In the genomic region with DNA sequence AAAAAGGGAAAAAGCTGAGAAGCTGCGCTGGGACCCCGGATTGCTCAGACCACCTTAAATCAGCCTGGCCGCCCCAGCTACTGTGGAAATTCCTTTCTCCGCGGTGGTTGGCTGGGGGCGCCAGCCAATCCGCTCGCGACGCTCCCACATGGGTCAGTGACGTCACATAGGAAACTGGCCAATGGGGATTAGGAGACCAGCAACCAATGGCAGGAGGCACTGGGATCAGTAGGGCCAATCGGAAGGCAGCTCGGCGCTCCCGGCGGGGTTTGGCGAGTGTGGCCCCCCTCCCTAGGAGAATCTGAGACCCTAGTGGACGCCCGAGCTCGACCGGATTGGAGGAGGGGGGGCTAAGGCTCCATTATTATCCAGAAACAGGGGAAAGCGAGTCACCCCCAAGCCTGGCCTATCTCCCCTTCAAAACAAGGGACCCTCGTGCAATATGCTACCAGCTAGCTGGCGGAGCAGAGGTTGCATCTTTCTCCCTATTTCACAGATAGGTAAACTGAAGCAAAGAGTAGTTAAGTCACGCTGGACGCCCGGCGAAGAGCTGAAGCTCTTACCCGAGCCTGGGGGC, we compare ENCODE assay signal across 8 cellular contexts. TPM values are rescaled to one million over a fixed set of nuclear protein-coding genes. Genes with fewer than 3 reads are reported as not detected.
A peak's percentile ranks its signal among the peaks of the same experiment; 100 is the strongest.
DNase-seq lines count a peak whose midpoint lies in the region; ATAC-seq and TF ChIP-seq lines count a peak whose summit lies in the region.

No MANE protein-coding gene starts in this region.

- H4K8ac ChIP-seq in mesendoderm (ENCODE audit: low read depth, low read length): no peak overlapping the region

- H3K23ac ChIP-seq in mesendoderm (ENCODE audit: low read length): no peak overlapping the region

- WGBS in endodermal cell (ENCODE audit: insufficient coverage in 1 of 2, insufficient read length in 1 of 2), 2 experiments: 0 to 1% methylated on average over 8 to 29 of the region's 29 CpGs
- no CpG with 5 or more reads among the region's 29 CpGs for WGBS in mesendoderm (ENCODE audit: extremely low coverage, insufficient coverage, low lambda C conversion rate)

- no peak for TF ChIP-seq CTCF in endodermal cell (conservative IDR thresholded peaks at IDR 0.05)

- H2BK120ac ChIP-seq in mesendoderm (ENCODE audit: low read depth, low read length): peak overlapping the region; percentile 13

- no peaks in the 10 kb centered on the region for H3K36me3 ChIP-seq in HUES48 (ENCODE audit: control insufficient read depth, insufficient read depth, low read length)
- H3K36me3 ChIP-seq in NT2/D1 (ENCODE audit: insufficient read depth, insufficient read length, low read length): no peaks in the 10 kb centered on the region
- no peaks in the 10 kb centered on the region for H3K36me3 ChIP-seq in endodermal cell (ENCODE audit: control insufficient read depth, insufficient read depth, low read length)
- H3K36me3 ChIP-seq in mesendoderm (ENCODE audit: control insufficient read depth, insufficient read depth, low read length): no peaks in the 10 kb centered on the region

- H3K27me3 ChIP-seq in HUES48 (ENCODE audit: control insufficient read depth, insufficient read depth, low read length) (peaks cover 15% of the 10 kb centered on the region), NT2/D1 (ENCODE audit: insufficient read depth, insufficient read length) (peaks cover 80% of the 10 kb centered on the region), endodermal cell (ENCODE audit: control insufficient read depth, insufficient read depth, low read length, poor library complexity, severe bottlenecking) (peaks cover 4% of the 10 kb centered on the region), mesendoderm (ENCODE audit: insufficient read depth, low read length, poor library complexity) (no peaks in the 10 kb centered on the region)

- H3K4me3 Mint-ChIP-seq in endodermal cell: peak overlapping the region; percentile 66

- ATAC-seq in GM21390 (IDR thresholded peaks at IDR 0.05; ENCODE audit: unreplicated experiment): peak; percentile 65

- H3K27ac ChIP-seq in HUES48 (ENCODE audit: low read depth, low read length) (peak overlapping the region; percentile 83), endodermal cell (ENCODE audit: low read depth, low read length) (no peak overlapping the region), mesendoderm (ENCODE audit: low read depth, low read length) (peak overlapping the region; percentile 60)

- H3K4ac ChIP-seq in mesendoderm (ENCODE audit: low read depth, low read length): peak overlapping the region; percentile 97

- peak overlapping the region; percentile 76 for H3K4me3 ChIP-seq in HUES48 (ENCODE audit: low read depth, low read length)
- peak overlapping the region; percentile 67 for H3K4me3 ChIP-seq in NT2/D1 (ENCODE audit: insufficient read length, low read depth)
- H3K4me3 ChIP-seq in endodermal cell (ENCODE audit: low read length): peak overlapping the region; percentile 85
- H3K4me3 ChIP-seq in mesendoderm (ENCODE audit: low read length): peak overlapping the region; percentile 62

- H2BK15ac ChIP-seq in mesendoderm (replicated peaks; ENCODE audit: low read depth): no peak overlapping the region

- DNase-seq in COR-L47 (lab: John Stamatoyannopoulos, UW): peak; percentile 99
- DNase-seq in NT2/D1 (ENCODE audit: low read depth, low spot score): peak; percentile 99
- DNase-seq in activated CD8-positive, alpha-beta memory T cell treated with anti-CD3 and anti-CD28 coated beads, Interleukin-2, amount 50 U/mL, for 24 hours (ENCODE audit: extremely low read depth): peak; percentile 90
- peak; percentile 99 for DNase-seq in endodermal cell
- peak; percentile 100 for DNase-seq in mesendoderm
- peak; percentile 85 for DNase-seq in stimulated activated CD8-positive, alpha-beta memory T cell treated with anti-CD3 and anti-CD28 coated beads, Interleukin-12 subunit alpha, Interleukin-12 subunit beta, amount 100 ng/mL, for 4 hours (ENCODE audit: low read depth)

- no peaks in the 10 kb centered on the region for H3K9me3 Mint-ChIP-seq in endodermal cell

- peak overlapping the region; percentile 88 for H3K56ac ChIP-seq in mesendoderm (ENCODE audit: low read length)

- peaks cover 47% of the 10 kb centered on the region for H3K27me3 Mint-ChIP-seq in endodermal cell (ENCODE audit: insufficient read depth)

- H3K79me1 ChIP-seq in mesendoderm (ENCODE audit: low read length): no peaks in the 10 kb centered on the region

- peak overlapping the region; percentile 52; the same call in 1 of the 2 replicates for H3K9ac ChIP-seq in HUES48 (ENCODE audit: low read depth, low read length)
- peak overlapping the region; percentile 76 for H3K9ac ChIP-seq in NT2/D1 (ENCODE audit: insufficient read length, low read depth)
- peak overlapping the region; percentile 85 for H3K9ac ChIP-seq in endodermal cell (ENCODE audit: extremely low read depth, low read length, poor library complexity, severe bottlenecking)
- H3K9ac ChIP-seq in mesendoderm (ENCODE audit: low read length): peak overlapping the region; percentile 75

- peaks cover 23% of the 10 kb centered on the region for H3K4me1 Mint-ChIP-seq in endodermal cell

- no peaks in the 10 kb centered on the region for H3K36me3 Mint-ChIP-seq in endodermal cell (ENCODE audit: low read depth)

- H3K4me1 ChIP-seq in HUES48 (ENCODE audit: control insufficient read depth, insufficient read depth, low read length): peaks cover 12% of the 10 kb centered on the region
- H3K4me1 ChIP-seq in NT2/D1 (ENCODE audit: insufficient read depth, insufficient read length): peaks cover 9% of the 10 kb centered on the region
- H3K4me1 ChIP-seq in endodermal cell (ENCODE audit: control insufficient read depth, insufficient read depth, low read length): no peaks in the 10 kb centered on the region
- H3K4me1 ChIP-seq in mesendoderm (ENCODE audit: control insufficient read depth, low read depth, low read length): peaks cover 14% of the 10 kb centered on the region

- H3K9me3 ChIP-seq in HUES48 (ENCODE audit: control insufficient read depth, insufficient read depth, low read length): no peaks in the 10 kb centered on the region
- H3K9me3 ChIP-seq in NT2/D1 (ENCODE audit: insufficient read depth, low read length): no peaks in the 10 kb centered on the region
- H3K9me3 ChIP-seq in endodermal cell (ENCODE audit: control insufficient read depth, low read length): no peaks in the 10 kb centered on the region

- H3K79me2 ChIP-seq in mesendoderm (ENCODE audit: control insufficient read depth, insufficient read depth, low read length): no peaks in the 10 kb centered on the region

- peak overlapping the region; percentile 98 for H3K27ac Mint-ChIP-seq in endodermal cell

- H2BK5ac ChIP-seq in mesendoderm (ENCODE audit: low read length): peak overlapping the region; percentile 88

- H3K4me2 ChIP-seq in mesendoderm (ENCODE audit: low read length): peak overlapping the region; percentile 95

- H3K18ac ChIP-seq in mesendoderm (ENCODE audit: low read length): peak overlapping the region; percentile 62

- no peak overlapping the region for H2AK5ac ChIP-seq in mesendoderm (ENCODE audit: low read length)

- no peak overlapping the region for H4K5ac ChIP-seq in mesendoderm (ENCODE audit: low read length)

RNA-seq across cellular contexts. Expression of gene TLE2, which starts 6.5 kb away (rescaled TPM):
- 10 to 100 TPM; 75.0 to 80.3 TPM for total RNA-seq in endodermal cell
- polyA plus RNA-seq in endodermal cell (2013, experiment 1 of 2): 8.9 TPM
- 10.2 TPM for polyA plus RNA-seq in endodermal cell (2013, experiment 2 of 2)
- polyA plus RNA-seq in mesendoderm (2013, experiment 1 of 2): 1.7 TPM
- 1.8 TPM for polyA plus RNA-seq in mesendoderm (2013, experiment 2 of 2)

RNA-seq across cellular contexts. Expression of gene TLE5, which starts 26.7 kb away (rescaled TPM):
- total RNA-seq in endodermal cell: 100 to 1,000 TPM; 488 to 575 TPM
- 171 TPM for polyA plus RNA-seq in endodermal cell (2013, experiment 1 of 2)
- polyA plus RNA-seq in endodermal cell (2013, experiment 2 of 2): 199 TPM
- polyA plus RNA-seq in mesendoderm (2013, experiment 1 of 2): 69.9 TPM
- polyA plus RNA-seq in mesendoderm (2013, experiment 2 of 2): 71.4 TPM

RNA-seq across cellular contexts. Expression of gene TLE6, which starts 58.3 kb away (rescaled TPM):
- 10 to 100 TPM; 13.7 to 17.3 TPM for total RNA-seq in endodermal cell
- polyA plus RNA-seq in endodermal cell (2013, experiment 1 of 2): 1.2 TPM
- 1.3 TPM for polyA plus RNA-seq in endodermal cell (2013, experiment 2 of 2)
- polyA plus RNA-seq in mesendoderm (2013, experiment 1 of 2): not detected
- 0.15 TPM for polyA plus RNA-seq in mesendoderm (2013, experiment 2 of 2)

RNA-seq across cellular contexts. Expression of gene GNA11, which starts 58.5 kb away (rescaled TPM):
- 10 to 100 TPM; 26.5 to 29.0 TPM for total RNA-seq in endodermal cell
- 21.8 TPM for polyA plus RNA-seq in endodermal cell (2013, experiment 1 of 2)
- 17.4 TPM for polyA plus RNA-seq in endodermal cell (2013, experiment 2 of 2)
- 19.0 TPM for polyA plus RNA-seq in mesendoderm (2013, experiment 1 of 2)
- polyA plus RNA-seq in mesendoderm (2013, experiment 2 of 2): 19.6 TPM
